ENCODE assay signal across 9 cellular contexts in the genomic region with DNA sequence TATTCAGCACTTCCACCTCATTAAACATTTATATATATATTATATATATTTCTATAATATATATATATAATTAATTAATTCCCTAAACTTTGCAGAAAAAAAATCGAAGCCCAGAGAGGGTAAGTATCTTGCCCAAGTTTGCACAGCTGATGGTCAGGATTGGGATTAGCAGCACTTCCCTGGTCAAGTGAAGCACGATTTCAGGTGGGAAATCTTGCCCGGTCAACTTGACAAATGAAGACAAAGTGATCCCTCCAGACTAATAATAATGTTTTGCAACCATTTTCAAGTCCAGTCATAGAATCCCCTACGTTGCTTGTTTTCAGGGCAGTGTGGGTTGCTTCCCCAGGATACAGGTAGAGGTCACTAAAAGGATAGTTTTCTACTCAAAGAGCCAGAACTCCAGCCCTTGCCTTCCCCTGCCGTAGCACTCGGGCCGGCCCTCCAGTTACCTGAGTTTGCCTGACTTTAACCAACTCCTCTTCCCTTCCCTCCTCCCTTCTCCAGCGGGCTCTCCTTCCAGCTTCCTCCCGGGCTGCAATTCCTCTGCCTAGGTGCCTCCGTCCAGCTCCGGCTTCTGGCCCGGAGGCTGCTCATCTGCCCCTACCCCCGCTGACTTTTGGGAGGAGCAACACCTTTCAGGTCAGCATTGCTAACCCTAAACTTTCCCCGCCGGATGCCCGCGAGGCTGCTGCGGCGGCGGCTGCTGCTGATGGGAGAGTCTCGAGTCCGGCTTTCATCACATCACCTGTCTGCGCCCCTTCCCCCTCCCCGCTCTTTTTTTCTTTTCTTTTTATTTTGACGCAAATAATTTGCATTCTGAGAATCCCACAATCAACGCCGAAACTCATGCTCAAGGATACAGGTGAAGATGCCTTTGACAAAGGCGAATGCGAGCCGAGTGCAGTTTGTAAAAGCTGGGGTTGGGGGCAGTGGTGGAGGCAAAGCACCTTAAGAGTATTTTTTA. TPM values are rescaled to one million over a fixed set of nuclear protein-coding genes. Genes with fewer than 3 reads are reported as not detected.
A peak's percentile ranks its signal among the peaks of the same experiment; 100 is the strongest.
DNase-seq lines count a peak whose midpoint lies in the region; ATAC-seq and TF ChIP-seq lines count a peak whose summit lies in the region.
"Had no signal": no experiment of that assay in that cellular context is flagged by ENCODE, and none has a peak within 500 bp of the region (broad histone marks: within the 10 kb centered on the region; RNA-seq: fewer than 3 reads in every experiment).

No MANE protein-coding gene starts in this region.

- H3K9me3 Mint-ChIP-seq in GM23338: no peaks in the 10 kb centered on the region
- H3K9me3 Mint-ChIP-seq in chondrocyte (ENCODE audit: low read depth): no peaks in the 10 kb centered on the region
- no peaks in the 10 kb centered on the region for H3K9me3 Mint-ChIP-seq in mesothelial cell of epicardium
- H3K9me3 Mint-ChIP-seq: activated naive CD4-positive, alpha-beta T cell treated with anti-CD3 and anti-CD28 coated beads, Interleukin-2, amount 50 U/mL, for 72 hours had no signal

- peak overlapping the region; percentile 84 for H3K4me3 Mint-ChIP-seq in GM23338
- H3K4me3 Mint-ChIP-seq in chondrocyte (ENCODE audit: unreplicated experiment): peak overlapping the region; percentile 66
- peak overlapping the region; percentile 82 for H3K4me3 Mint-ChIP-seq in mesothelial cell of epicardium

- no peaks in the 10 kb centered on the region for H3F3A ChIP-seq in GM23338 (replicated peaks; ENCODE audit: low read depth)

- peak; percentile 36 for DNase-seq in DMS 273 (lab: John Stamatoyannopoulos, UW; ENCODE audit: unreplicated experiment)
- no peak for DNase-seq in DMS 273 treated with DMSO at 0.1 percent for 48 hours (lab: John Stamatoyannopoulos, UW)
- DNase-seq in GM23338 (ENCODE audit: low spot score): peak; percentile 87
- peak; percentile 16 for DNase-seq in NCI-H1048 (lab: John Stamatoyannopoulos, UW)
- DNase-seq in chondrocyte (ENCODE audit: low spot score): no peak
- DNase-seq in mesothelial cell of epicardium (ENCODE audit: low spot score in 2 of 2, unreplicated experiment in 2 of 2): peak in 1 of 2 experiments; percentile 43
- DNase-seq in OCI-M2 (lab: John Stamatoyannopoulos, UW; ENCODE audit: unreplicated experiment): no peak
- DNase-seq in EL: no peak

- 0 out of 2 replicates have a peak overlapping the region, but pooled peaks have one; percentile 50 for H3K27ac ChIP-seq in GM23338 (ENCODE audit: low read depth)

- H3K4me1 Mint-ChIP-seq in GM23338 (peaks cover 15% of the 10 kb centered on the region), chondrocyte (ENCODE audit: low read depth) (peaks cover 14% of the 10 kb centered on the region), mesothelial cell of epicardium (peaks cover 16% of the 10 kb centered on the region)

- H3K9me2 ChIP-seq in GM23338 (ENCODE audit: insufficient read depth): peaks cover 7% of the 10 kb centered on the region

- peak overlapping the region; percentile 90 for H3K4me3 ChIP-seq in GM23338

- no peaks in the 10 kb centered on the region for H3K79me2 ChIP-seq in GM23338 (replicated peaks; ENCODE audit: insufficient read depth)

- peak; percentile 51 to 68 for TF ChIP-seq CTCF in GM23338 (conservative IDR thresholded peaks at IDR 0.05; ENCODE audit: low read depth in 2 of 2)
- TF ChIP-seq CTCF in chondrocyte (IDR thresholded peaks at IDR 0.05): peak; percentile 22
- TF ChIP-seq CTCF in mesothelial cell of epicardium (IDR thresholded peaks at IDR 0.05; ENCODE audit: unreplicated experiment): no peak

- peaks cover 9% of the 10 kb centered on the region for H3K4me1 ChIP-seq in GM23338 (ENCODE audit: insufficient read depth)

- H3K36me3 ChIP-seq in GM23338 (ENCODE audit: insufficient read depth): no peaks in the 10 kb centered on the region

- peaks cover 11% of the 10 kb centered on the region for H3K27me3 ChIP-seq in GM23338 (ENCODE audit: insufficient read depth)

- ATAC-seq in GM23338: peak; percentile 91

- H4K20me1 ChIP-seq in GM23338 (replicated peaks; ENCODE audit: insufficient read depth): no peaks in the 10 kb centered on the region

- peak overlapping the region; percentile 91 for H3K4me2 ChIP-seq in GM23338

- H3K27ac Mint-ChIP-seq in GM23338 (no peak overlapping the region), chondrocyte (ENCODE audit: unreplicated experiment) (no peak overlapping the region), mesothelial cell of epicardium (peak overlapping the region; percentile 26)
- H3K27ac Mint-ChIP-seq: activated naive CD4-positive, alpha-beta T cell treated with anti-CD3 and anti-CD28 coated beads, Interleukin-2, amount 50 U/mL, for 72 hours had no signal

- H3K36me3 Mint-ChIP-seq in GM23338 (ENCODE audit: low read depth) (no peaks in the 10 kb centered on the region), chondrocyte (ENCODE audit: low read depth) (no peaks in the 10 kb centered on the region), mesothelial cell of epicardium (no peaks in the 10 kb centered on the region)
- H3K36me3 Mint-ChIP-seq: activated naive CD4-positive, alpha-beta T cell treated with anti-CD3 and anti-CD28 coated beads, Interleukin-2, amount 50 U/mL, for 72 hours had no signal

- H3K27me3 Mint-ChIP-seq in GM23338 (ENCODE audit: insufficient read depth, low read depth, poor library complexity): peaks cover 10% of the 10 kb centered on the region
- peaks cover 60% of the 10 kb centered on the region for H3K27me3 Mint-ChIP-seq in chondrocyte (ENCODE audit: low read depth)
- H3K27me3 Mint-ChIP-seq in mesothelial cell of epicardium (ENCODE audit: low read depth): peaks cover 8% of the 10 kb centered on the region

- peak overlapping the region; percentile 100 for H2AFZ ChIP-seq in GM23338

TF ChIP-seq in GM23338, 12 proteins besides CTCF, POLR2A, EP300 and RAD21 (continues in another document):
- TF ChIP-seq CREB1 (CRISPR knock-in tag; IDR thresholded peaks at IDR 0.05; ENCODE audit: low read depth) (0 out of 2 replicates have a peak, but pooled peaks have one; percentile 3), ZNF462 (CRISPR knock-in tag; IDR thresholded peaks at IDR 0.05) (no peak)

RNA-seq across cellular contexts. Expression of gene PRLR, which starts 0.9 kb away (rescaled TPM):
- 1.4 and 2.2 TPM in 2 replicates for total RNA-seq in GM23338 (2014; rRNA removed; shearing (Covaris generic))
- polyA plus RNA-seq in GM23338 (2016; fragmentation: Nextera tagmentation; extraction: Ambion mirVana): 0.31 and 0.45 TPM in 2 replicates
- 0.05 to 0.19 TPM in 2 of 3 replicates, not detected in the other for total RNA-seq in chondrocyte
- 1.2 to 2.1 TPM (median 1.7 TPM) in 3 replicates for total RNA-seq in mesothelial cell of epicardium

Comparison
In these comparisons a context has a peak if more than half of its experiments do, and no peak if none do; other contexts are left out.
1. DNase-seq: peak in DMS 273 (single experiment), GM23338 (single experiment) and NCI-H1048 (single experiment); none in DMS 273 treated with DMSO at 0.1 percent for 48 hours (single experiment), chondrocyte (single experiment), OCI-M2 (single experiment) and EL (single experiment).
2. Peak in every context shown above with its lines, with median percentiles within 50 percentile points of each other: H3K4me3 Mint-ChIP-seq.